ENCODE assay signal across 15 cellular contexts in genomic region chr3:189712906-189713483, GRCh38.
DNase-seq lines count a peak whose midpoint lies in the region; ATAC-seq and TF ChIP-seq lines count a peak whose summit lies in the region.
"Had no signal": no experiment of that assay in that cellular context is flagged by ENCODE, and none has a peak within 500 bp of the region (broad histone marks: within the 10 kb centered on the region; RNA-seq: fewer than 3 reads in every experiment).

No MANE protein-coding gene starts in this region.

- intact Hi-C loops in heart left ventricle (cut with DNase I): no loop called here

- TF ChIP-seq CTCF in LNCaP clone FGC (IDR thresholded peaks at IDR 0.05; ENCODE audit: control insufficient read depth, extremely low read depth, insufficient read depth) (no peak), fibroblast of lung (conservative IDR thresholded peaks at IDR 0.05 in 1 of 2, IDR thresholded peaks at IDR 0.05 in 1 of 2; ENCODE audit: low read depth in 1 of 2, low read length in 2 of 2) (no peak), heart left ventricle (IDR thresholded peaks at IDR 0.05) (no peak)

- 67 to 76% (median 70%) methylated on average over 2 of the region's 2 CpGs for WGBS in heart left ventricle, 4 donors

- no peak for TF ChIP-seq POLR2A in heart left ventricle (IDR thresholded peaks at IDR 0.05)

- H3K4me1 ChIP-seq in fibroblast of lung (ENCODE audit: control insufficient read depth, extremely low read depth, insufficient read depth, low read length): peaks cover 10% of the 10 kb centered on the region
- H3K4me1 ChIP-seq in heart left ventricle: peaks cover 0 to 13% (median 9%) of the 10 kb centered on the region in 12 donors

- H3K9me3 ChIP-seq in fibroblast of lung (ENCODE audit: control insufficient read depth, insufficient read depth, low read depth, low read length): no peaks in the 10 kb centered on the region
- H3K9me3 ChIP-seq in heart left ventricle: no peaks in the 10 kb centered on the region
- H3K9me3 ChIP-seq: SK-N-SH had no signal

- peak; percentile 95 for DNase-seq in LNCaP clone FGC (ENCODE audit: low read depth)
- peak; percentile 70 for DNase-seq in NCI-H2196 treated with DMSO at 0.1 percent for 48 hours (lab: John Stamatoyannopoulos, UW; ENCODE audit: unreplicated experiment)
- DNase-seq in fibroblast of lung (ENCODE audit: low read depth in 2 of 2): peak; percentile 3 to 12
- no peak for DNase-seq in heart left ventricle
- DNase-seq in GF-D8 (lab: John Stamatoyannopoulos, UW): no peak
- no peak for DNase-seq in KBM-7
- DNase-seq: activated CD8-positive, alpha-beta memory T cell treated with anti-CD3 and anti-CD28 coated beads, Interleukin-2, amount 50 U/mL, for 48 hours; activated naive CD8-positive, alpha-beta T cell treated with anti-CD3 and anti-CD28 coated beads, Interleukin-2, amount 10 ng/mL, durations not matched to agents 7 days and 5 days; CD8-positive, alpha-beta T cell; HFFc6; hypothalamus; left ventricle myocardium superior; SK-N-SH had no signal

- H4K20me1 ChIP-seq in fibroblast of lung (ENCODE audit: control insufficient read depth, extremely low read depth, insufficient read depth, low read length): no peaks in the 10 kb centered on the region

- no peak overlapping the region for H3K4me3 ChIP-seq in LNCaP clone FGC (ENCODE audit: low read depth, low read length)
- no peak overlapping the region for H3K4me3 ChIP-seq in fibroblast of lung (replicated peaks in 1 of 4; ENCODE audit: control extremely low read depth in 1 of 4, insufficient read depth in 1 of 4, low read depth in 3 of 4, low read length in 4 of 4)
- H3K4me3 ChIP-seq in heart left ventricle: no peak overlapping the region

- no peak overlapping the region for H3K4me2 ChIP-seq in fibroblast of lung (ENCODE audit: extremely low read depth, insufficient read depth, low read length)
- H3K4me2 ChIP-seq: SK-N-SH had no signal

- H3K36me3 ChIP-seq in fibroblast of lung (ENCODE audit: control insufficient read depth, insufficient read depth, low read length) (no peaks in the 10 kb centered on the region), heart left ventricle (no peaks in the 10 kb centered on the region)

- no peak overlapping the region for H3K9ac ChIP-seq in fibroblast of lung (ENCODE audit: insufficient read depth, low read length)
- H3K9ac ChIP-seq: SK-N-SH had no signal

- H3K27ac ChIP-seq in fibroblast of lung (ENCODE audit: insufficient read depth, low read length) (no peak overlapping the region), heart left ventricle (no peak overlapping the region)
- H3K27ac ChIP-seq: VCaP had no signal

- in situ Hi-C loops in KBM-7 (cut with MboI; ENCODE audit: low pct_unique_long_range_greater_than_20kb, low sequenced_read_pairs): no loop called here

- no peak for ATAC-seq in GM21528 (IDR thresholded peaks at IDR 0.05; ENCODE audit: low FRiP score, unreplicated experiment)
- no peak for ATAC-seq in heart left ventricle
- ATAC-seq: CD8-positive, alpha-beta T cell; left ventricle myocardium superior had no signal

- H3K27me3 ChIP-seq in fibroblast of lung (ENCODE audit: control insufficient read depth, insufficient read depth, low read length): no peaks in the 10 kb centered on the region
- no peaks in the 10 kb centered on the region for H3K27me3 ChIP-seq in heart left ventricle

- no peaks in the 10 kb centered on the region for H3K79me2 ChIP-seq in fibroblast of lung (ENCODE audit: control insufficient read depth, insufficient read depth, low read length)

- H2AFZ ChIP-seq in fibroblast of lung (ENCODE audit: low read length): no peak overlapping the region

Comparison
In these comparisons a context has a peak if more than half of its experiments do, and no peak if none do; other contexts are left out.
1. DNase-seq: peak in LNCaP clone FGC (single experiment), NCI-H2196 treated with DMSO at 0.1 percent for 48 hours (single experiment) and fibroblast of lung (2 of 2); none in heart left ventricle (0 of 5), GF-D8 (single experiment) and KBM-7 (single experiment).